Comparison of ENCODE assay signal across 1 cellular context in the genomic region with DNA sequence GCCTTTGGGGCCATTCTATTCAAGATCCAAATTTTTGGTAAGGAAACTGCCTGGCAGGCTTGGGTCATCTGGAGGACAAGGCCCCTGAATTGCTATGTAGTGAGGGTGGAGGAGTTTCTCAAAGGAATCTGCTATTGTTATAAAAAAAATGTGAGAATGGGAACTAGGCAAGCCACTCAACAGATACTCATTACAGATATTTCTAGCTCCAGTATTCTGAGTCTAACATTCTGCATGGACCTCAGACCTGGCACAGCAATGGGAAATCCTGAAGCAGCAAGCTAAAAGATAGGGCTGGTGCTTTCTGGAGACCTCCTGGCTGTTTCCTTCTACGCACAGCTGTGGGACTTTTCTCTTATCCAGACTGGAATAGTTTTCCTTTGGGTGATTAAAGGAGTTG.
TF ChIP-seq lines count a peak whose summit lies in the region.

No MANE protein-coding gene starts in this region.

TF ChIP-seq in HepG2, 621 proteins besides CTCF, POLR2A, EP300 and RAD21:
- TF ChIP-seq, protein P1, sequence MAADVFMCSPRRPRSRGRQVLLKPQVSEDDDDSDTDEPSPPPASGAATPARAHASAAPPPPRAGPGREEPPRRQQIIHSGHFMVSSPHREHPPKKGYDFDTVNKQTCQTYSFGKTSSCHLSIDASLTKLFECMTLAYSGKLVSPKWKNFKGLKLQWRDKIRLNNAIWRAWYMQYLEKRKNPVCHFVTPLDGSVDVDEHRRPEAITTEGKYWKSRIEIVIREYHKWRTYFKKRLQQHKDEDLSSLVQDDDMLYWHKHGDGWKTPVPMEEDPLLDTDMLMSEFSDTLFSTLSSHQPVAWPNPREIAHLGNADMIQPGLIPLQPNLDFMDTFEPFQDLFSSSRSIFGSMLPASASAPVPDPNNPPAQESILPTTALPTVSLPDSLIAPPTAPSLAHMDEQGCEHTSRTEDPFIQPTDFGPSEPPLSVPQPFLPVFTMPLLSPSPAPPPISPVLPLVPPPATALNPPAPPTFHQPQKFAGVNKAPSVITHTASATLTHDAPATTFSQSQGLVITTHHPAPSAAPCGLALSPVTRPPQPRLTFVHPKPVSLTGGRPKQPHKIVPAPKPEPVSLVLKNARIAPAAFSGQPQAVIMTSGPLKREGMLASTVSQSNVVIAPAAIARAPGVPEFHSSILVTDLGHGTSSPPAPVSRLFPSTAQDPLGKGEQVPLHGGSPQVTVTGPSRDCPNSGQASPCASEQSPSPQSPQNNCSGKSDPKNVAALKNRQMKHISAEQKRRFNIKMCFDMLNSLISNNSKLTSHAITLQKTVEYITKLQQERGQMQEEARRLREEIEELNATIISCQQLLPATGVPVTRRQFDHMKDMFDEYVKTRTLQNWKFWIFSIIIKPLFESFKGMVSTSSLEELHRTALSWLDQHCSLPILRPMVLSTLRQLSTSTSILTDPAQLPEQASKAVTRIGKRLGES (CRISPR knock-in tag; IDR thresholded peaks at IDR 0.05; ENCODE audit: borderline replicate concordance) = no peak
- TF ChIP-seq ERF (CRISPR knock-in tag; IDR thresholded peaks at IDR 0.05) (no peak), NFE2L1 (CRISPR knock-in tag; IDR thresholded peaks at IDR 0.05; ENCODE audit: borderline replicate concordance) (no peak), PHF21A (CRISPR knock-in tag; IDR thresholded peaks at IDR 0.05) (no peak), ZBTB20 (CRISPR knock-in tag; IDR thresholded peaks at IDR 0.05; ENCODE audit: borderline replicate concordance, low read depth) (no peak), RBM22 (optimal IDR thresholded peaks at IDR 0.05; ENCODE audit: low read length) (no peak), GPN1 (CRISPR knock-in tag; IDR thresholded peaks at IDR 0.05; ENCODE audit: borderline replicate concordance) (no peak), ZNF674 (CRISPR knock-in tag; IDR thresholded peaks at IDR 0.05; ENCODE audit: low read depth) (no peak), ISX (CRISPR knock-in tag; conservative IDR thresholded peaks at IDR 0.05) (no peak)
- TF ChIP-seq, protein P2, sequence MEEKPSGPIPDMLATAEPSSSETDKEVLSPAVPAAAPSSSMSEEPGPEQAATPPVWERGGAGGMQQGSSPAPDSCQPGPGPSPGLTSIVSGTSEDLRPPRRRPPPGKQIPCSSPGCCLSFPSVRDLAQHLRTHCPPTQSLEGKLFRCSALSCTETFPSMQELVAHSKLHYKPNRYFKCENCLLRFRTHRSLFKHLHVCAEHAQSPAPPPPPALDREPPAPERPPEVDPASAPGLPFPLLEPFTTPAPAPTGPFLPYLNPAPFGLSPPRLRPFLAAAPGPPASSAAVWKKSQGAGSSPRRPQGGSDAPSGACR (CRISPR knock-in tag; IDR thresholded peaks at IDR 0.05) = no peak
